Comparison of ENCODE assay signal across 15 cellular contexts in genomic region chr2:202718614-202719013, GRCh38.
DNase-seq lines count a peak whose midpoint lies in the region; ATAC-seq, FAIRE-seq and TF ChIP-seq lines count a peak whose summit lies in the region.
"Had no signal": no experiment of that assay in that cellular context is flagged by ENCODE, and none has a peak within 500 bp of the region (broad histone marks: within the 10 kb centered on the region; RNA-seq: fewer than 3 reads in every experiment).

No MANE protein-coding gene starts in this region.

- peaks cover 17% of the 10 kb centered on the region for H3K36me3 Mint-ChIP-seq in T-cell

- no peaks in the 10 kb centered on the region for H3K9me2 ChIP-seq in Karpas-422 (replicated peaks; ENCODE audit: insufficient read depth, low read length)

- no peaks in the 10 kb centered on the region for H3K27me3 ChIP-seq in Karpas-422 (ENCODE audit: low read length)
- H3K27me3 ChIP-seq: transverse colon had no signal

- H3K9ac ChIP-seq in Karpas-422 (ENCODE audit: low read length): no peak overlapping the region

- H3K4me3 ChIP-seq in A549: no peak overlapping the region
- no peak overlapping the region for H3K4me3 ChIP-seq in Karpas-422 (ENCODE audit: low read length)
- H3K4me3 ChIP-seq: GM12878, transverse colon had no signal

- H3K4me2 ChIP-seq in A549: peak overlapping the region; percentile 11; the same call in 1 of the 3 replicates
- no peak overlapping the region for H3K4me2 ChIP-seq in Karpas-422 (ENCODE audit: low read depth, low read length, poor library complexity, severe bottlenecking)

- H3K27ac ChIP-seq in A549: no peak overlapping the region
- no peak overlapping the region for H3K27ac ChIP-seq in Karpas-422 (ENCODE audit: low read length)
- H3K27ac ChIP-seq: transverse colon had no signal

- no peaks in the 10 kb centered on the region for H3K36me3 ChIP-seq in Karpas-422 (ENCODE audit: insufficient read depth, low read length)
- H3K36me3 ChIP-seq: transverse colon had no signal

- no peak for TF ChIP-seq RAD21 in A549 (conservative IDR thresholded peaks at IDR 0.05 in 1 of 2, IDR thresholded peaks at IDR 0.05 in 1 of 2)

- H2AFZ ChIP-seq in Karpas-422 (ENCODE audit: low read length): no peak overlapping the region

- CTCF ChIA-PET in A549 (lab: Yijun Ruan, JAX): interaction anchor here (1.9 kb wide), 1 partner anchor 130 kb away, joined by 5 read pairs; no protein-coding TSS in a partner anchor
- CTCF ChIA-PET in T-cell (lab: Charles Lee): no interaction called here

- peaks cover 13% of the 10 kb centered on the region; the same call in 2 of the 3 replicates for H3K4me1 ChIP-seq in A549
- H3K4me1 ChIP-seq in Karpas-422 (ENCODE audit: low read length): peaks cover 9% of the 10 kb centered on the region
- H3K4me1 ChIP-seq: transverse colon had no signal

- peak overlapping the region; percentile 29 to 49 for H3K27ac Mint-ChIP-seq in T-cell

- H4K20me1 ChIP-seq in Karpas-422 (ENCODE audit: insufficient read depth, low read depth, low read length): peaks cover 5% of the 10 kb centered on the region; the same call in 1 of the 2 replicates

- H3K4me3 Mint-ChIP-seq in T-cell: peak overlapping the region in 1 of 3 donors; percentile 50

- peaks cover 5 to 12% (median 11%) of the 10 kb centered on the region in 3 donors for H3K9me3 Mint-ChIP-seq in T-cell

- FAIRE-seq in A549 (lab: Jason Lieb, UNC) (no peak), H54 (lab: Jason Lieb, UNC) (peak; percentile 85), GM12892 (lab: Jason Lieb, UNC) (no peak)
- FAIRE-seq: GM12878 had no signal

- H3K9me3 ChIP-seq in A549: no peaks in the 10 kb centered on the region; the same call in 2 of the 3 replicates
- H3K9me3 ChIP-seq in Karpas-422 (ENCODE audit: low read length): no peaks in the 10 kb centered on the region

- H3K4me1 Mint-ChIP-seq in T-cell: peaks cover 51 to 65% (median 58%) of the 10 kb centered on the region in 3 donors

- no peaks in the 10 kb centered on the region for H3K27me3 Mint-ChIP-seq in T-cell
- H3K27me3 Mint-ChIP-seq: IgD-negative memory B cell had no signal

- DNase-seq in A549 (ENCODE audit: low read depth in 1 of 2, low spot score in 1 of 2) (peak; percentile 7 to 27), H54 (ENCODE audit: insufficient read length, low spot score) (peak; percentile 31), T-cell (no peak), foreskin melanocyte (peak; percentile 41), NCI-H187 (lab: John Stamatoyannopoulos, UW) (no peak), GM12892 (ENCODE audit: insufficient read length) (no peak), Karpas-422 (no peak)
- DNase-seq: activated CD8-positive, alpha-beta memory T cell treated with anti-CD3 and anti-CD28 coated beads for 24 hours; amygdala; NCI-H510A; retina; transverse colon had no signal

- TF ChIP-seq EP300 in A549 (IDR thresholded peaks at IDR 0.05): no peak

- POLR2A ChIA-PET in A549 (lab: Yijun Ruan, JAX) (no interaction called here), T-cell (lab: Charles Lee) (interaction anchor here in 1 of 2 donors (0.6 kb wide), 1 partner anchor 168 kb away, joined by 7 read pairs; no protein-coding TSS in a partner anchor)

- ATAC-seq in A549 (peak in 1 of 2 experiments; percentile 75; a peak in 3 of 6 replicates), T-cell (replicated peaks in 1 of 4) (no peak), GM18519 (IDR thresholded peaks at IDR 0.05; ENCODE audit: low FRiP score, unreplicated experiment) (no peak)

- WGBS in A549 (ENCODE audit: missing lambda C conversion rate): 46% methylated on average over 4 of the region's 4 CpGs

- no peak for TF ChIP-seq CTCF in A549 (IDR thresholded peaks at IDR 0.05)

- TF ChIP-seq POLR2A in A549 (IDR thresholded peaks at IDR 0.05; ENCODE audit: low read length): no peak
- TF ChIP-seq POLR2A in H54 (IDR thresholded peaks at IDR 0.05; ENCODE audit: low read depth, low read length): no peak
- no peak for TF ChIP-seq POLR2A in GM12892 (IDR thresholded peaks at IDR 0.05; ENCODE audit: low read depth, low read length)

- H3K79me2 ChIP-seq in Karpas-422 (ENCODE audit: low read length): no peaks in the 10 kb centered on the region

TF ChIP-seq in A549, 52 proteins besides CTCF, POLR2A, EP300 and RAD21:
- TF ChIP-seq GATA3 (IDR thresholded peaks at IDR 0.05; ENCODE audit: borderline replicate concordance) (no peak), FOSL2 (IDR thresholded peaks at IDR 0.05) (0 out of 2 replicates have a peak, but pooled peaks have one; percentile 13), FOSL2 (CRISPR knock-in tag; IDR thresholded peaks at IDR 0.05) (peak; percentile 66), ESRRA (IDR thresholded peaks at IDR 0.05; ENCODE audit: borderline replicate concordance, low read length) (no peak), ZSCAN20 (CRISPR knock-in tag; IDR thresholded peaks at IDR 0.05) (no peak)
TF ChIP-seq in A549: peak in this region for 1.

Comparison
In these comparisons a context has a peak if more than half of its experiments do, and no peak if none do; other contexts are left out.
1. DNase-seq: peak in A549 (2 of 2), H54 (single experiment) and foreskin melanocyte (single experiment); none in T-cell (0 of 34), NCI-H187 (0 of 2), GM12892 (single experiment) and Karpas-422 (single experiment).